23 cellular contexts compared by ENCODE assay signal in genomic region chr1:75449998-75450397, GRCh38.
DNase-seq lines count a peak whose midpoint lies in the region; ATAC-seq, FAIRE-seq and TF ChIP-seq lines count a peak whose summit lies in the region.
"Had no signal": no experiment of that assay in that cellular context is flagged by ENCODE, and none has a peak within 500 bp of the region (broad histone marks: within the 10 kb centered on the region; RNA-seq: fewer than 3 reads in every experiment).

No MANE protein-coding gene starts in this region.

- H3K4me1 ChIP-seq in SK-N-SH (ENCODE audit: control insufficient read depth in 1 of 2, insufficient read depth in 2 of 2, low read depth in 1 of 2, low read length in 1 of 2) (no peaks in the 10 kb centered on the region; a peak in 1 of 4 replicates), K562 (replicated peaks in 1 of 2; ENCODE audit: control insufficient read depth in 2 of 2, insufficient read depth in 2 of 2, low read length in 2 of 2) (peaks cover 0 to 4% of the 10 kb centered on the region in 2 experiments; a peak in 2 of 5 replicates)
- H3K4me1 ChIP-seq in CD8-positive, alpha-beta memory T cell (ENCODE audit: insufficient read depth, low read length): no peaks in the 10 kb centered on the region
- H3K4me1 ChIP-seq: A549; BE2C; BLaER1 treated with 17β-estradiol and CSF1 and Interleukin-3, amounts not matched to agents 10 nM and 100 nM; HAP-1 had no signal

- WGBS in SK-N-SH (ENCODE audit: low lambda C conversion rate): 68% methylated on average over 5 of the region's 5 CpGs
- WGBS in K562 (ENCODE audit: insufficient coverage, low coverage, missing lambda C conversion rate): 5% methylated on average over 5 of the region's 5 CpGs

- H3K9ac ChIP-seq in SK-N-SH (no peak overlapping the region), K562 (ENCODE audit: insufficient read depth in 1 of 2, low read depth in 2 of 2, low read length in 2 of 2) (no peak overlapping the region)
- H3K9ac ChIP-seq: BLaER1 treated with 17β-estradiol and CSF1 and Interleukin-3, amounts not matched to agents 10 nM and 100 nM had no signal

- no peaks in the 10 kb centered on the region for H3F3A ChIP-seq in SK-N-SH (replicated peaks; ENCODE audit: insufficient read depth)

- CTCF ChIA-PET in SK-N-SH (lab: Yijun Ruan, JAX): interaction anchor here (0.9 kb wide), 1 partner anchor 165 kb away, joined by 3 read pairs; no protein-coding TSS in a partner anchor
- CTCF ChIA-PET in K562 (lab: Yijun Ruan, JAX; ENCODE audit: low intra/inter-chr PET ratio): no interaction called here
- CTCF ChIA-PET in CD8-positive, alpha-beta memory T cell (lab: Charles Lee): no interaction called here

- H3K4me1 Mint-ChIP-seq in CD8-positive, alpha-beta memory T cell: no peaks in the 10 kb centered on the region
- H3K4me1 Mint-ChIP-seq: CD14-positive monocyte; CD4-positive, alpha-beta memory T cell had no signal

- TF ChIP-seq RAD21 in SK-N-SH (IDR thresholded peaks at IDR 0.05; ENCODE audit: low read length): no peak
- no peak for TF ChIP-seq RAD21 in K562 (CRISPR knock-in tag; conservative IDR thresholded peaks at IDR 0.05 in 1 of 2, IDR thresholded peaks at IDR 0.05 in 1 of 2)

- peaks cover 2 to 7% (median 5%) of the 10 kb centered on the region in 5 donors for H3K9me3 Mint-ChIP-seq in CD8-positive, alpha-beta memory T cell

- no peak overlapping the region for H3K27ac Mint-ChIP-seq in CD8-positive, alpha-beta memory T cell
- H3K27ac Mint-ChIP-seq: CD14-positive monocyte; CD4-positive, alpha-beta memory T cell; HFFc6 had no signal

- H3K79me2 ChIP-seq in SK-N-SH (ENCODE audit: insufficient read depth) (no peaks in the 10 kb centered on the region), K562 (ENCODE audit: control insufficient read depth, insufficient read depth, low read length) (no peaks in the 10 kb centered on the region)

- no peak overlapping the region for H2AFZ ChIP-seq in SK-N-SH (ENCODE audit: low read depth)
- H2AFZ ChIP-seq in K562 (ENCODE audit: low read depth, low read length): peak overlapping the region; percentile 17; the same call in 1 of the 2 replicates

- no peaks in the 10 kb centered on the region for H3K27me3 Mint-ChIP-seq in CD8-positive, alpha-beta memory T cell
- H3K27me3 Mint-ChIP-seq: CD4-positive, alpha-beta memory T cell had no signal

- no peaks in the 10 kb centered on the region for H3K9me3 ChIP-seq in SK-N-SH
- H3K9me3 ChIP-seq in K562 (replicated peaks; ENCODE audit: control insufficient read depth, insufficient read depth, low read depth, low read length): no peaks in the 10 kb centered on the region
- H3K9me3 ChIP-seq in CD8-positive, alpha-beta memory T cell (ENCODE audit: low read length): no peaks in the 10 kb centered on the region
- H3K9me3 ChIP-seq: A549, BE2C, HAP-1 had no signal

- no peaks in the 10 kb centered on the region for H3K36me3 Mint-ChIP-seq in CD8-positive, alpha-beta memory T cell
- H3K36me3 Mint-ChIP-seq: CD14-positive monocyte; CD4-positive, alpha-beta memory T cell had no signal

- H4K20me1 ChIP-seq in SK-N-SH (ENCODE audit: insufficient read depth) (no peaks in the 10 kb centered on the region), K562 (replicated peaks; ENCODE audit: control insufficient read depth, insufficient read depth, low read length) (no peaks in the 10 kb centered on the region)
- H4K20me1 ChIP-seq: BLaER1 treated with 17β-estradiol and CSF1 and Interleukin-3, amounts not matched to agents 10 nM and 100 nM had no signal

- DNase-seq in SK-N-SH (no peak), M059J (ENCODE audit: low read depth) (peak; percentile 18), K562 (ENCODE audit: extremely low read depth in 1 of 4, low spot score in 3 of 4) (peak in 1 of 4 experiments; percentile 36)
- no peak for DNase-seq in CD8-positive, alpha-beta memory T cell
- DNase-seq: ACHN, AML-193, BE2C, Caco-2, DMS153, DND-41, GOT3, HFFc6 had no signal

- H3K4me2 ChIP-seq in SK-N-SH (no peak overlapping the region), K562 (ENCODE audit: insufficient read depth, low read length) (peak overlapping the region; percentile 14; the same call in 1 of the 2 replicates)
- H3K4me2 ChIP-seq: A549; BLaER1 treated with 17β-estradiol and CSF1 and Interleukin-3, amounts not matched to agents 10 nM and 100 nM had no signal

- TF ChIP-seq POLR2A in K562 (conservative IDR thresholded peaks at IDR 0.05): no peak

- no peak overlapping the region for H3K27ac ChIP-seq in SK-N-SH (ENCODE audit: low read depth in 2 of 2, low read length in 1 of 2)
- no peak overlapping the region for H3K27ac ChIP-seq in K562 (ENCODE audit: extremely low read depth, low read depth, low read length)
- H3K27ac ChIP-seq in CD8-positive, alpha-beta memory T cell (ENCODE audit: low read depth, low read length): no peak overlapping the region
- H3K27ac ChIP-seq: 22Rv1; A549; BLaER1 treated with 17β-estradiol and CSF1 and Interleukin-3, amounts not matched to agents 10 nM and 100 nM had no signal

- peak; percentile 72 for FAIRE-seq in K562 (lab: Jason Lieb, UNC)
- FAIRE-seq: A549, G401.6, GM12892, H54 had no signal

- ATAC-seq in SK-N-SH treated with all-trans-retinoic acid at 6 μM for 48 hours (peak; percentile 41; the same call in 1 of the 3 replicates), K562 (peak; percentile 72), HG03457 (IDR thresholded peaks at IDR 0.05; ENCODE audit: unreplicated experiment) (no peak)
- ATAC-seq: A549 had no signal

- H3K27me3 ChIP-seq in SK-N-SH (ENCODE audit: insufficient read depth): no peaks in the 10 kb centered on the region
- no peaks in the 10 kb centered on the region for H3K27me3 ChIP-seq in K562 (ENCODE audit: control insufficient read depth in 2 of 2, insufficient read depth in 2 of 2, low read length in 2 of 2)
- H3K27me3 ChIP-seq in CD8-positive, alpha-beta memory T cell (ENCODE audit: insufficient read depth, low read length, poor library complexity, severe bottlenecking): no peaks in the 10 kb centered on the region
- H3K27me3 ChIP-seq: BE2C; BLaER1 treated with 17β-estradiol and CSF1 and Interleukin-3, amounts not matched to agents 10 nM and 100 nM had no signal

- in situ Hi-C loops in K562 (cut with MboI): no loop called here

- POLR2A ChIA-PET in SK-N-SH (lab: Yijun Ruan, JAX): no interaction called here
- POLR2A ChIA-PET in K562 (lab: Yijun Ruan, JAX): interaction anchor here (0.7 to 1.8 kb wide), 6 partner anchors 12 to 27 kb away, joined by 3 to 11 read pairs (median 4); no protein-coding TSS in a partner anchor
- POLR2A ChIA-PET in CD8-positive, alpha-beta memory T cell (lab: Charles Lee): no interaction called here

- no peak for TF ChIP-seq EP300 in SK-N-SH (IDR thresholded peaks at IDR 0.05; ENCODE audit: borderline replicate concordance in 1 of 2, low read depth in 1 of 2, low read length in 1 of 2)
- TF ChIP-seq EP300 in K562 (IDR thresholded peaks at IDR 0.05; ENCODE audit: low read length): no peak

- BruUV-seq in K562 (replicated peaks; lab: Mats Ljungman, UMichigan): no TSS peak

- no peaks in the 10 kb centered on the region for H3K9me1 ChIP-seq in K562 (ENCODE audit: control insufficient read depth, insufficient read depth, low read length)

- no peaks in the 10 kb centered on the region for H3K36me3 ChIP-seq in SK-N-SH (replicated peaks in 1 of 2; ENCODE audit: control insufficient read depth in 1 of 2, insufficient read depth in 2 of 2, low read length in 1 of 2)
- H3K36me3 ChIP-seq in K562 (ENCODE audit: control insufficient read depth, insufficient read depth, low read length): no peaks in the 10 kb centered on the region
- H3K36me3 ChIP-seq in CD8-positive, alpha-beta memory T cell (ENCODE audit: insufficient read depth, low read length): no peaks in the 10 kb centered on the region
- H3K36me3 ChIP-seq: BE2C; BLaER1 treated with 17β-estradiol and CSF1 and Interleukin-3, amounts not matched to agents 10 nM and 100 nM; HAP-1 had no signal

- no peaks in the 10 kb centered on the region for H3K9me2 ChIP-seq in SK-N-SH

- no peak for TF ChIP-seq CTCF in SK-N-SH (IDR thresholded peaks at IDR 0.05)
- no peak for TF ChIP-seq CTCF in K562 (IDR thresholded peaks at IDR 0.05 in 2 of 3, conservative IDR thresholded peaks at IDR 0.05 in 1 of 3; ENCODE audit: insufficient read depth in 2 of 3, low read depth in 1 of 3, low read length in 3 of 3)

- no peak overlapping the region for H3K4me3 Mint-ChIP-seq in CD8-positive, alpha-beta memory T cell
- H3K4me3 Mint-ChIP-seq: CD14-positive monocyte, HFFc6 had no signal

- intact Hi-C loops in K562 (cut with micrococcal nuclease): no loop called here

- H3K4me3 ChIP-seq in SK-N-SH (ENCODE audit: low read depth in 2 of 2, low read length in 1 of 2): no peak overlapping the region
- H3K4me3 ChIP-seq in K562: no peak overlapping the region
- H3K4me3 ChIP-seq in CD8-positive, alpha-beta memory T cell (ENCODE audit: low read length): no peak overlapping the region
- H3K4me3 ChIP-seq: A549; BLaER1 treated with 17β-estradiol and CSF1 and Interleukin-3, amounts not matched to agents 10 nM and 100 nM; HAP-1 had no signal

TF ChIP-seq in SK-N-SH treated with all-trans-retinoic acid at 6 μM for 48 hours, 23 proteins besides CTCF, POLR2A, EP300 and RAD21 (continues in another document):
- TF ChIP-seq PPARA (CRISPR knock-in tag; IDR thresholded peaks at IDR 0.05; ENCODE audit: borderline replicate concordance): no peak
- no peak for TF ChIP-seq ESRRG (CRISPR knock-in tag; IDR thresholded peaks at IDR 0.05)
- no peak for TF ChIP-seq GLIS3 (CRISPR knock-in tag; IDR thresholded peaks at IDR 0.05)
- TF ChIP-seq ZNF565 (CRISPR knock-in tag; conservative IDR thresholded peaks at IDR 0.05; ENCODE audit: low read depth): no peak
- no peak for TF ChIP-seq ZFP30 (CRISPR knock-in tag; IDR thresholded peaks at IDR 0.05)
- no peak for TF ChIP-seq ISL1 (CRISPR knock-in tag; IDR thresholded peaks at IDR 0.05)

TF ChIP-seq in SK-N-SH, 30 proteins besides CTCF, POLR2A, EP300 and RAD21 (continues in another document):
- TF ChIP-seq FOXM1 (IDR thresholded peaks at IDR 0.05; ENCODE audit: low read depth) (no peak), RFX5 (IDR thresholded peaks at IDR 0.05; ENCODE audit: low read length) (no peak), NFIC (IDR thresholded peaks at IDR 0.05; ENCODE audit: borderline replicate concordance) (no peak), FOXJ3 (CRISPR knock-in tag; IDR thresholded peaks at IDR 0.05) (no peak)
- TF ChIP-seq, protein P1, sequence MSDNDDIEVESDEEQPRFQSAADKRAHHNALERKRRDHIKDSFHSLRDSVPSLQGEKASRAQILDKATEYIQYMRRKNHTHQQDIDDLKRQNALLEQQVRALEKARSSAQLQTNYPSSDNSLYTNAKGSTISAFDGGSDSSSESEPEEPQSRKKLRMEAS (IDR thresholded peaks at IDR 0.05; ENCODE audit: low read depth): no peak
